ENCODE assay signal across 8 cellular contexts in genomic region chr19:45016388-45017314, GRCh38.
DNase-seq lines count a peak whose midpoint lies in the region; TF ChIP-seq lines count a peak whose summit lies in the region.

No MANE protein-coding gene starts in this region.

- CTCF ChIA-PET in HEK293T (lab: Yijun Ruan, JAX): interaction anchor here (0.6 to 1.0 kb wide), 4 partner anchors 10 to 1745 kb away, joined by 3 to 4 read pairs (median 3); partner anchors contain the start of gene CLASRP

- H3K4me3 Mint-ChIP-seq in T-helper 2 cell treated with Interferon-gamma antibody and Interleukin-4, amounts not matched to agents 5 μg/mL and 100 μg/mL, for 36 hours: peak overlapping the region; percentile 40

- peak overlapping the region; percentile 49 for H3K27ac Mint-ChIP-seq in T-helper 2 cell treated with Interferon-gamma antibody and Interleukin-4, amounts not matched to agents 5 μg/mL and 100 μg/mL, for 36 hours

- POLR2A ChIA-PET in HEK293T (lab: Yijun Ruan, JAX): no interaction called here

- H3K4me3 ChIP-seq in NB4 (ENCODE audit: low read depth, low read length): no peak overlapping the region

- TF ChIP-seq POLR2A in NB4 (IDR thresholded peaks at IDR 0.05; ENCODE audit: extremely low read depth, insufficient read length): no peak

- H3K4me1 Mint-ChIP-seq in T-helper 2 cell treated with Interferon-gamma antibody and Interleukin-4, amounts not matched to agents 5 μg/mL and 100 μg/mL, for 36 hours (ENCODE audit: low read depth): peaks cover 3% of the 10 kb centered on the region

- H3K36me3 Mint-ChIP-seq in T-helper 2 cell treated with Interferon-gamma antibody and Interleukin-4, amounts not matched to agents 5 μg/mL and 100 μg/mL, for 36 hours (ENCODE audit: low read depth): peaks cover 17% of the 10 kb centered on the region

- H3K9me3 Mint-ChIP-seq in T-helper 2 cell treated with Interferon-gamma antibody and Interleukin-4, amounts not matched to agents 5 μg/mL and 100 μg/mL, for 36 hours: no peaks in the 10 kb centered on the region

- DNase-seq in NCI-H2196 (lab: John Stamatoyannopoulos, UW; ENCODE audit: unreplicated experiment) (peak; percentile 58), NCI-H2196 treated with DMSO at 0.1 percent for 48 hours (lab: John Stamatoyannopoulos, UW; ENCODE audit: unreplicated experiment) (no peak), HEK293T (ENCODE audit: extremely low spot score) (peak; percentile 69), NB4 (ENCODE audit: low read depth) (peak; percentile 70), anterior cingulate cortex (lab: John Stamatoyannopoulos, UW) (peak in 53 of 58 donors; percentile 8 to 76 (median 57)), hypothalamus (lab: John Stamatoyannopoulos, UW) (peak in 45 of 51 donors; percentile 7 to 81 (median 51))
- peak; percentile 39 for DNase-seq in T-helper 2 cell treated with Interferon-gamma antibody and Interleukin-4, amounts not matched to agents 5 μg/mL and 100 μg/mL, for 36 hours (ENCODE audit: low spot score)
- peak; percentile 29 to 45 for DNase-seq in stimulated activated CD4-positive, alpha-beta T cell treated with anti-CD3 and anti-CD28 coated beads, Interleukin-15, amount 100 ng/mL, for 48 hours (ENCODE audit: low read depth in 2 of 2)

- peak; percentile 68 for TF ChIP-seq CTCF in NB4 (IDR thresholded peaks at IDR 0.05; ENCODE audit: low read depth, low read length)

- no peaks in the 10 kb centered on the region for H3K27me3 Mint-ChIP-seq in T-helper 2 cell treated with Interferon-gamma antibody and Interleukin-4, amounts not matched to agents 5 μg/mL and 100 μg/mL, for 36 hours (ENCODE audit: low read depth)

TF ChIP-seq in HEK293T, 16 proteins besides CTCF, POLR2A, EP300 and RAD21:
- no peak for TF ChIP-seq ELF4 (IDR thresholded peaks at IDR 0.05)
- no peak for TF ChIP-seq LEF1 (IDR thresholded peaks at IDR 0.05; ENCODE audit: borderline replicate concordance)
- TF ChIP-seq PKNOX1 (IDR thresholded peaks at IDR 0.05): no peak
- no peak for TF ChIP-seq ARNT (IDR thresholded peaks at IDR 0.05)
- TF ChIP-seq SUZ12 (IDR thresholded peaks at IDR 0.05): no peak
- TF ChIP-seq L3MBTL2 (conservative IDR thresholded peaks at IDR 0.05): no peak
- no peak for TF ChIP-seq ZNF384 (IDR thresholded peaks at IDR 0.05)
- TF ChIP-seq SP1 (IDR thresholded peaks at IDR 0.05): no peak
- TF ChIP-seq TARDBP (IDR thresholded peaks at IDR 0.05): no peak
- no peak for TF ChIP-seq NFRKB (IDR thresholded peaks at IDR 0.05)
- TF ChIP-seq FOXK2 (IDR thresholded peaks at IDR 0.05): no peak
- TF ChIP-seq BHLHE40 (IDR thresholded peaks at IDR 0.05; ENCODE audit: borderline replicate concordance): no peak
- no peak for TF ChIP-seq CTBP1 (IDR thresholded peaks at IDR 0.05; ENCODE audit: borderline replicate concordance)
- no peak for TF ChIP-seq HDGF (IDR thresholded peaks at IDR 0.05; ENCODE audit: borderline replicate concordance)
- no peak for TF ChIP-seq FOXA1 (IDR thresholded peaks at IDR 0.05)
- no peak for TF ChIP-seq FOXM1 (IDR thresholded peaks at IDR 0.05; ENCODE audit: borderline replicate concordance)
